Comparison of ENCODE assay signal across 1 cellular context in genomic region chr16:17313085-17313611, GRCh38.
TF ChIP-seq lines count a peak whose summit lies in the region.

No MANE protein-coding gene starts in this region.

TF ChIP-seq in GM12878, 131 proteins besides CTCF, POLR2A, EP300 and RAD21 (continued from another document):
- TF ChIP-seq E2F8 (IDR thresholded peaks at IDR 0.05; ENCODE audit: low read depth, partially characterized antibody) (no peak), TAF1 (IDR thresholded peaks at IDR 0.05; ENCODE audit: borderline replicate concordance, low read depth, low read length) (no peak), CHD1 (IDR thresholded peaks at IDR 0.05; ENCODE audit: low read depth, low read length) (no peak), BCL11A (IDR thresholded peaks at IDR 0.05; ENCODE audit: low read depth, low read length) (no peak), ZBTB33 (IDR thresholded peaks at IDR 0.05) (no peak), ZSCAN29 (IDR thresholded peaks at IDR 0.05) (no peak), LARP7 (IDR thresholded peaks at IDR 0.05) (no peak)
- TF ChIP-seq, protein P1, sequence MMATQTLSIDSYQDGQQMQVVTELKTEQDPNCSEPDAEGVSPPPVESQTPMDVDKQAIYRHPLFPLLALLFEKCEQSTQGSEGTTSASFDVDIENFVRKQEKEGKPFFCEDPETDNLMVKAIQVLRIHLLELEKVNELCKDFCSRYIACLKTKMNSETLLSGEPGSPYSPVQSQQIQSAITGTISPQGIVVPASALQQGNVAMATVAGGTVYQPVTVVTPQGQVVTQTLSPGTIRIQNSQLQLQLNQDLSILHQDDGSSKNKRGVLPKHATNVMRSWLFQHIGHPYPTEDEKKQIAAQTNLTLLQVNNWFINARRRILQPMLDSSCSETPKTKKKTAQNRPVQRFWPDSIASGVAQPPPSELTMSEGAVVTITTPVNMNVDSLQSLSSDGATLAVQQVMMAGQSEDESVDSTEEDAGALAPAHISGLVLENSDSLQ (IDR thresholded peaks at IDR 0.05): no peak
